1 cellular context compared by ENCODE assay signal in genomic region chr15:52337961-52338535, GRCh38.
TF ChIP-seq lines count a peak whose summit lies in the region.

No MANE protein-coding gene starts in this region.

TF ChIP-seq in A549, 52 proteins besides CTCF, POLR2A, EP300 and RAD21 (continued from another document):
- no peak for TF ChIP-seq REST (IDR thresholded peaks at IDR 0.05)
- no peak for TF ChIP-seq FOSB (CRISPR knock-in tag; IDR thresholded peaks at IDR 0.05)
